Comparison of ENCODE assay signal across 19 cellular contexts in genomic region chr2:161947394-161947793, GRCh38.
"Had no signal": no experiment of that assay in that cellular context is flagged by ENCODE, and none has a peak within 500 bp of the region (broad histone marks: within the 10 kb centered on the region; RNA-seq: fewer than 3 reads in every experiment).

No MANE protein-coding gene starts in this region.

- H3K4me3 Mint-ChIP-seq: activated CD4-positive, alpha-beta memory T cell treated with anti-CD3 and anti-CD28 coated beads, Interleukin-2, amount 10 ng/mL, durations not matched to agents 7 days and 5 days; endodermal cell; nephron progenitor cell had no signal

- H3K4me1 Mint-ChIP-seq: endodermal cell, nephron progenitor cell had no signal

- H3K36me3 ChIP-seq: ovary, sigmoid colon, suprapubic skin, upper lobe of left lung had no signal

- H3K9me3 Mint-ChIP-seq: activated CD4-positive, alpha-beta memory T cell treated with anti-CD3 and anti-CD28 coated beads, Interleukin-2, amount 10 ng/mL, durations not matched to agents 7 days and 5 days; activated naive CD4-positive, alpha-beta T cell treated with anti-CD3 and anti-CD28 coated beads, Interleukin-2, amount 50 U/mL, for 72 hours; endodermal cell; nephron progenitor cell had no signal

- ATAC-seq: activated naive CD4-positive, alpha-beta T cell treated with anti-CD3 and anti-CD28 coated beads, Interleukin-2, amount 50 U/mL, for 72 hours; foreskin keratinocyte had no signal

- H3K27ac Mint-ChIP-seq: activated naive CD4-positive, alpha-beta T cell treated with anti-CD3 and anti-CD28 coated beads, Interleukin-2, amount 50 U/mL, for 72 hours; endodermal cell; nephron progenitor cell had no signal

- H3K4me3 ChIP-seq: ovary, sigmoid colon, suprapubic skin, upper lobe of left lung had no signal

- H3K27ac ChIP-seq: foreskin keratinocyte, ovary, sigmoid colon, suprapubic skin, upper lobe of left lung had no signal

- H3K27me3 ChIP-seq: ovary, sigmoid colon, upper lobe of left lung had no signal

- H3K4me1 ChIP-seq: foreskin keratinocyte, sigmoid colon, suprapubic skin, upper lobe of left lung had no signal

- H3K9me3 ChIP-seq: ovary, sigmoid colon, suprapubic skin, upper lobe of left lung had no signal

- DNase-seq: activated CD4-positive, alpha-beta memory T cell treated with anti-CD3 and anti-CD28 coated beads, Interleukin-2, amount 10 ng/mL, durations not matched to agents 7 days and 5 days; activated CD4-positive, alpha-beta T cell treated with anti-CD3 and anti-CD28 coated beads for 1 hour; activated effector memory CD4-positive, alpha-beta T cell treated with Interleukin-2 at 50 U/mL for 16 hours; amniotic stem cell; cerebellar nuclear complex; dermis blood vessel endothelial cell; endodermal cell; erythroblast; foreskin keratinocyte; nephron progenitor cell; ovary; sigmoid colon; stimulated activated CD4-positive, alpha-beta T cell treated with anti-CD3 and anti-CD28 coated beads, Interleukin-12 subunit alpha, Interleukin-12 subunit beta, amount 100 ng/mL, for 4 hours; stimulated activated naive CD4-positive, alpha-beta T cell treated with Interleukin-2 at 50 U/mL for 16 hours; SW 1271; T1000; upper lobe of left lung had no signal
